Comparison of ENCODE assay signal across 19 cellular contexts in the genomic region with DNA sequence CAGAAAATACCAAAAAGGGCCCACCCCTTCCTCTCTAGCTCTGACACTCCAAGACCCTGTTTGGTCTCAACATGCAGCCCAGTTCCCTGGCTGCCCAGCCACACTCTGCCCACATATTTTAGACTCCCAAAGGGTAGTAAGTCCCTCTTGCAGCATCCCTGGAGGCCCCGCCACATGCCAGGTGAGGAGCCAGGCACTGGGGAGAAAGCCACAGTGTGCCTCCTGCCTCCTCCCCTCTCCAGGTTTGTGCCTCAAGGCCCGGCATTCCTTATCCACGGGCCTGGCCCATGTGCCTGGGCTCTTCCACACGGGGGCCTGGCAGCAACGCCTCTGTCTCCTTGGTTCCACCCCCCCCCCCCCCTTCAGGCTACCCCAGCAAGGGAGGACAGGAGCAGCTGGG.
DNase-seq lines count a peak whose midpoint lies in the region; ATAC-seq, FAIRE-seq and TF ChIP-seq lines count a peak whose summit lies in the region.
"Had no signal": no experiment of that assay in that cellular context is flagged by ENCODE, and none has a peak within 500 bp of the region (broad histone marks: within the 10 kb centered on the region; RNA-seq: fewer than 3 reads in every experiment).

No MANE protein-coding gene starts in this region.

- in situ Hi-C loops in K562 (cut with MboI): no loop called here

- H2BK15ac ChIP-seq in mesenchymal stem cell (ENCODE audit: low read depth, poor library complexity, severe bottlenecking): no peak overlapping the region

- H2BK5ac ChIP-seq in mesenchymal stem cell (ENCODE audit: low read depth, low read length, poor library complexity, severe bottlenecking): no peak overlapping the region

- no peaks in the 10 kb centered on the region; the same call in 1 of the 2 replicates for H3K9me3 ChIP-seq in K562 (replicated peaks; ENCODE audit: control insufficient read depth, insufficient read depth, low read depth, low read length)
- no peaks in the 10 kb centered on the region for H3K9me3 ChIP-seq in mesenchymal stem cell (ENCODE audit: control insufficient read depth, low read length)
- no peaks in the 10 kb centered on the region for H3K9me3 ChIP-seq in subcutaneous abdominal adipose tissue (ENCODE audit: control insufficient read depth in 5 of 5, low read length in 5 of 5)
- H3K9me3 ChIP-seq: HAP-1, prostate gland, stomach had no signal

- no peak overlapping the region for H3K4me3 ChIP-seq in K562
- H3K4me3 ChIP-seq in mesenchymal stem cell (ENCODE audit: insufficient read depth in 1 of 2, low read depth in 1 of 2, low read length in 2 of 2): no peak overlapping the region
- no peak overlapping the region for H3K4me3 ChIP-seq in subcutaneous abdominal adipose tissue (ENCODE audit: low read depth in 1 of 5, low read length in 5 of 5)
- H3K4me3 ChIP-seq: HAP-1, prostate gland, stomach had no signal

- peaks cover 13% of the 10 kb centered on the region for H3K36me3 Mint-ChIP-seq in activated naive CD8-positive, alpha-beta T cell treated with anti-CD3 and anti-CD28 coated beads, Interleukin-2, amount 10 ng/mL, durations not matched to agents 7 days and 5 days
- peaks cover 4% of the 10 kb centered on the region for H3K36me3 Mint-ChIP-seq in activated naive CD8-positive, alpha-beta T cell treated with anti-CD3 and anti-CD28 coated beads for 36 hours

- no peak for TF ChIP-seq POLR2A in K562 (conservative IDR thresholded peaks at IDR 0.05)

- peaks cover 23% of the 10 kb centered on the region for H3K4me1 Mint-ChIP-seq in activated naive CD8-positive, alpha-beta T cell treated with anti-CD3 and anti-CD28 coated beads, Interleukin-2, amount 10 ng/mL, durations not matched to agents 7 days and 5 days
- peaks cover 12% of the 10 kb centered on the region for H3K4me1 Mint-ChIP-seq in activated naive CD8-positive, alpha-beta T cell treated with anti-CD3 and anti-CD28 coated beads for 36 hours

- BruUV-seq in K562 (replicated peaks; lab: Mats Ljungman, UMichigan): no TSS peak

- no peak overlapping the region for H2BK120ac ChIP-seq in mesenchymal stem cell (ENCODE audit: low read depth, low read length)

- no peak overlapping the region for H3K23ac ChIP-seq in mesenchymal stem cell (ENCODE audit: low read length in 2 of 2)

- no peaks in the 10 kb centered on the region for H4K20me1 ChIP-seq in K562 (replicated peaks; ENCODE audit: control insufficient read depth, insufficient read depth, low read length)

- no peaks in the 10 kb centered on the region for H3K79me1 ChIP-seq in mesenchymal stem cell (replicated peaks; ENCODE audit: low read length, poor library complexity, severe bottlenecking)

- H3K4me3 Mint-ChIP-seq in activated naive CD8-positive, alpha-beta T cell treated with anti-CD3 and anti-CD28 coated beads, Interleukin-2, amount 10 ng/mL, durations not matched to agents 7 days and 5 days: no peak overlapping the region
- H3K4me3 Mint-ChIP-seq in activated naive CD8-positive, alpha-beta T cell treated with anti-CD3 and anti-CD28 coated beads for 36 hours: no peak overlapping the region
- H3K4me3 Mint-ChIP-seq: activated CD4-positive, alpha-beta T cell treated with anti-CD3 and anti-CD28 coated beads, Interleukin-2, amount 10 ng/mL, durations not matched to agents 7 days and 5 days had no signal

- H2AK5ac ChIP-seq in mesenchymal stem cell (ENCODE audit: low read length, severe bottlenecking): peak overlapping the region; percentile 42

- no peaks in the 10 kb centered on the region for H3K79me2 ChIP-seq in K562 (ENCODE audit: control insufficient read depth, insufficient read depth, low read length)

- H3K18ac ChIP-seq in mesenchymal stem cell (ENCODE audit: low read depth in 1 of 2, low read length in 2 of 2): peak overlapping the region in 1 of 2 experiments; percentile 2

- 51% methylated on average over 5 of the region's 5 CpGs for WGBS in K562 (ENCODE audit: insufficient coverage, low coverage, missing lambda C conversion rate)
- WGBS in mesenchymal stem cell: 89% methylated on average over 2 of the region's 5 CpGs

- TF ChIP-seq RAD21 in K562 (CRISPR knock-in tag; conservative IDR thresholded peaks at IDR 0.05 in 1 of 2, IDR thresholded peaks at IDR 0.05 in 1 of 2): no peak

- H3K4me1 ChIP-seq in K562 (replicated peaks in 1 of 2; ENCODE audit: control insufficient read depth in 2 of 2, insufficient read depth in 2 of 2, low read length in 2 of 2) (peaks cover 33 to 40% of the 10 kb centered on the region in 2 experiments), mesenchymal stem cell (ENCODE audit: control insufficient read depth, insufficient read depth, low read depth, low read length) (peaks cover 39% of the 10 kb centered on the region), subcutaneous abdominal adipose tissue (ENCODE audit: control insufficient read depth in 5 of 5, insufficient read depth in 5 of 5, low read length in 5 of 5) (peaks cover 15 to 95% (median 88%) of the 10 kb centered on the region in 5 donors)
- H3K4me1 ChIP-seq: HAP-1, prostate gland had no signal

- CTCF ChIA-PET in K562 (lab: Yijun Ruan, JAX; ENCODE audit: low intra/inter-chr PET ratio): no interaction called here

- no peak for TF ChIP-seq CTCF in K562 (IDR thresholded peaks at IDR 0.05 in 2 of 3, conservative IDR thresholded peaks at IDR 0.05 in 1 of 3; ENCODE audit: insufficient read depth in 2 of 3, low read depth in 1 of 3, low read length in 3 of 3)

- H3K4me2 ChIP-seq in K562 (ENCODE audit: insufficient read depth, low read length): no peak overlapping the region
- no peak overlapping the region for H3K4me2 ChIP-seq in mesenchymal stem cell (ENCODE audit: low read length, poor library complexity, severe bottlenecking)

- H4K91ac ChIP-seq in mesenchymal stem cell (ENCODE audit: low read length): no peak overlapping the region

- no peak for DNase-seq in activated naive CD8-positive, alpha-beta T cell treated with anti-CD3 and anti-CD28 coated beads, Interleukin-2, amount 10 ng/mL, durations not matched to agents 7 days and 5 days
- DNase-seq in activated naive CD8-positive, alpha-beta T cell treated with anti-CD3 and anti-CD28 coated beads for 36 hours: no peak
- DNase-seq in K562 (ENCODE audit: extremely low read depth in 1 of 4, low spot score in 3 of 4): no peak
- DNase-seq in mesenchymal stem cell: no peak
- DNase-seq in NCI-H1105 treated with DMSO at 0.1 percent for 48 hours (lab: John Stamatoyannopoulos, UW): no peak
- DNase-seq in kidney glomerular epithelial cell (lab: John Stamatoyannopoulos, UW): no peak
- no peak for DNase-seq in H4 (ENCODE audit: low spot score)
- DNase-seq: ACHN; activated CD4-positive, alpha-beta T cell treated with anti-CD3 and anti-CD28 coated beads, Interleukin-2, amount 10 ng/mL, durations not matched to agents 7 days and 5 days; CD4-positive, CD25-positive, alpha-beta regulatory T cell; DMS79 treated with DMSO at 0.1 percent for 48 hours; effector memory CD4-positive, alpha-beta T cell; Karpas-422; NCI-H2171 treated with DMSO at 0.1 percent for 48 hours; stomach had no signal

- no peaks in the 10 kb centered on the region for H3K27me3 ChIP-seq in K562 (ENCODE audit: control insufficient read depth in 2 of 2, insufficient read depth in 2 of 2, low read length in 2 of 2)
- H3K27me3 ChIP-seq in mesenchymal stem cell (ENCODE audit: control insufficient read depth in 1 of 2, insufficient read depth in 1 of 2, low read length in 2 of 2): peaks cover 0 to 4% of the 10 kb centered on the region in 2 experiments
- no peaks in the 10 kb centered on the region for H3K27me3 ChIP-seq in subcutaneous abdominal adipose tissue (ENCODE audit: control insufficient read depth in 5 of 5, insufficient read depth in 4 of 5, low read length in 5 of 5)
- H3K27me3 ChIP-seq: stomach had no signal

- H3K4ac ChIP-seq in mesenchymal stem cell (ENCODE audit: low read depth in 1 of 2, low read length in 2 of 2): peak overlapping the region in 1 of 2 experiments; percentile 24

- intact Hi-C loops in K562 (cut with micrococcal nuclease): no loop called here

- no peak overlapping the region for H4K8ac ChIP-seq in mesenchymal stem cell (ENCODE audit: low read length)

- H3K14ac ChIP-seq in mesenchymal stem cell (ENCODE audit: low read length in 2 of 2): no peak overlapping the region

- H3K27ac Mint-ChIP-seq in activated naive CD8-positive, alpha-beta T cell treated with anti-CD3 and anti-CD28 coated beads, Interleukin-2, amount 10 ng/mL, durations not matched to agents 7 days and 5 days: peak overlapping the region; percentile 44
- no peak overlapping the region for H3K27ac Mint-ChIP-seq in activated naive CD8-positive, alpha-beta T cell treated with anti-CD3 and anti-CD28 coated beads for 36 hours

- POLR2A ChIA-PET in activated naive CD8-positive, alpha-beta T cell treated with anti-CD3 and anti-CD28 coated beads, Interleukin-2, amount 10 ng/mL, durations not matched to agents 7 days and 5 days (lab: Charles Lee): interaction anchor here (0.6 kb wide), 1 partner anchor 675 kb away, joined by 5 read pairs; no protein-coding TSS in a partner anchor
- POLR2A ChIA-PET in K562 (lab: Yijun Ruan, JAX): interaction anchor here (2.1 kb wide), 1 partner anchor 9 kb away, joined by 5 read pairs; no protein-coding TSS in a partner anchor

- H3K27me3 Mint-ChIP-seq in activated naive CD8-positive, alpha-beta T cell treated with anti-CD3 and anti-CD28 coated beads, Interleukin-2, amount 10 ng/mL, durations not matched to agents 7 days and 5 days: no peaks in the 10 kb centered on the region
- no peaks in the 10 kb centered on the region for H3K27me3 Mint-ChIP-seq in activated naive CD8-positive, alpha-beta T cell treated with anti-CD3 and anti-CD28 coated beads for 36 hours
- H3K27me3 Mint-ChIP-seq: activated CD4-positive, alpha-beta T cell treated with anti-CD3 and anti-CD28 coated beads, Interleukin-2, amount 10 ng/mL, durations not matched to agents 7 days and 5 days; CD4-positive, CD25-positive, alpha-beta regulatory T cell had no signal

- ATAC-seq in activated naive CD8-positive, alpha-beta T cell treated with anti-CD3 and anti-CD28 coated beads, Interleukin-2, amount 10 ng/mL, durations not matched to agents 7 days and 5 days (ENCODE audit: low read depth): no peak
- no peak for ATAC-seq in K562

- H2BK12ac ChIP-seq in mesenchymal stem cell (ENCODE audit: low read length in 2 of 2): peak overlapping the region in 1 of 2 experiments; percentile 59

- FAIRE-seq in K562 (lab: Jason Lieb, UNC): no peak
- FAIRE-seq: RCC 7860 had no signal

- no peak for TF ChIP-seq EP300 in K562 (IDR thresholded peaks at IDR 0.05; ENCODE audit: low read length)

- H3K27ac ChIP-seq in K562 (ENCODE audit: extremely low read depth, low read depth, low read length) (no peak overlapping the region; the same call in 2 of the 3 replicates), mesenchymal stem cell (ENCODE audit: low read length, poor library complexity, severe bottlenecking) (no peak overlapping the region), subcutaneous abdominal adipose tissue (ENCODE audit: low read depth, low read length) (peak overlapping the region; percentile 91)

- no peaks in the 10 kb centered on the region for H3K9me3 Mint-ChIP-seq in activated naive CD8-positive, alpha-beta T cell treated with anti-CD3 and anti-CD28 coated beads, Interleukin-2, amount 10 ng/mL, durations not matched to agents 7 days and 5 days
- H3K9me3 Mint-ChIP-seq in activated naive CD8-positive, alpha-beta T cell treated with anti-CD3 and anti-CD28 coated beads for 36 hours: no peaks in the 10 kb centered on the region
- H3K9me3 Mint-ChIP-seq: activated CD4-positive, alpha-beta T cell treated with anti-CD3 and anti-CD28 coated beads, Interleukin-2, amount 10 ng/mL, durations not matched to agents 7 days and 5 days; CD4-positive, CD25-positive, alpha-beta regulatory T cell had no signal

- peak overlapping the region; percentile 86; the same call in 1 of the 2 replicates for H2AFZ ChIP-seq in K562 (ENCODE audit: low read depth, low read length)
- H2AFZ ChIP-seq in mesenchymal stem cell (ENCODE audit: low read depth, low read length): no peak overlapping the region

- H3K9me1 ChIP-seq in K562 (ENCODE audit: control insufficient read depth, insufficient read depth, low read length): no peaks in the 10 kb centered on the region

- peak overlapping the region in 1 of 2 experiments; percentile 62; a peak in 2 of 4 replicates for H3K9ac ChIP-seq in K562 (ENCODE audit: insufficient read depth in 1 of 2, low read depth in 2 of 2, low read length in 2 of 2)
- no peak overlapping the region for H3K9ac ChIP-seq in mesenchymal stem cell (ENCODE audit: low read length)
- H3K9ac ChIP-seq in subcutaneous abdominal adipose tissue (ENCODE audit: low read length in 5 of 5): peak overlapping the region in 1 of 5 donors; percentile 23

- H3K36me3 ChIP-seq in K562 (ENCODE audit: control insufficient read depth, insufficient read depth, low read length): no peaks in the 10 kb centered on the region
- H3K36me3 ChIP-seq in mesenchymal stem cell (ENCODE audit: control insufficient read depth in 1 of 2, insufficient read depth in 2 of 2, low read depth in 1 of 2, low read length in 2 of 2): no peaks in the 10 kb centered on the region
- no peaks in the 10 kb centered on the region for H3K36me3 ChIP-seq in subcutaneous abdominal adipose tissue (ENCODE audit: control insufficient read depth in 5 of 5, insufficient read depth in 5 of 5, low read length in 5 of 5)
- H3K36me3 ChIP-seq: HAP-1, prostate gland, stomach had no signal
